In genomic region chr6:144443157-144443556, GRCh38 we compare ENCODE assay signal across 28 cellular contexts.
"Had no signal": no experiment of that assay in that cellular context is flagged by ENCODE, and none has a peak within 500 bp of the region (broad histone marks: within the 10 kb centered on the region; RNA-seq: fewer than 3 reads in every experiment).

No MANE protein-coding gene starts in this region.

- H3K4me3 Mint-ChIP-seq: activated CD4-positive, alpha-beta memory T cell treated with anti-CD3 and anti-CD28 coated beads for 36 hours; activated CD4-positive, alpha-beta T cell treated with anti-CD3 and anti-CD28 coated beads for 36 hours; activated CD4-positive, alpha-beta T cell treated with anti-CD3 and anti-CD28 coated beads, Interleukin-2, amount 10 ng/mL, durations not matched to agents 24 days and 14 days; activated naive CD4-positive, alpha-beta T cell treated with anti-CD3 and anti-CD28 coated beads for 36 hours; activated naive CD8-positive, alpha-beta T cell treated with anti-CD3 and anti-CD28 coated beads, Interleukin-2, amount 10 ng/mL, durations not matched to agents 7 days and 5 days; activated T-cell treated with anti-CD3 and anti-CD28 coated beads, Interleukin-2, amount 50 U/mL, for 24 hours; activated T-cell treated with anti-CD3 and anti-CD28 coated beads, Interleukin-2, amount 50 U/mL, for 72 hours; brain; T-helper 17 cell; T-helper 2 cell treated with Interferon-gamma antibody and Interleukin-4, amounts not matched to agents 5 μg/mL and 100 μg/mL, for 36 hours had no signal

- H3K4me3 ChIP-seq: ascending aorta, breast epithelium, cardiac muscle cell, colonic mucosa had no signal

- ATAC-seq: activated CD4-positive, alpha-beta T cell treated with anti-CD3 and anti-CD28 coated beads for 36 hours; activated naive CD4-positive, alpha-beta T cell treated with anti-CD3 and anti-CD28 coated beads, Interleukin-2, amount 50 U/mL, for 72 hours; activated T-cell treated with anti-CD3 and anti-CD28 coated beads, Interleukin-2, amount 50 U/mL, for 72 hours; esophagus mucosa; T-helper 17 cell had no signal

- H3K27ac Mint-ChIP-seq: activated CD4-positive, alpha-beta memory T cell treated with anti-CD3 and anti-CD28 coated beads for 36 hours; activated CD4-positive, alpha-beta T cell treated with anti-CD3 and anti-CD28 coated beads for 36 hours; activated CD4-positive, alpha-beta T cell treated with anti-CD3 and anti-CD28 coated beads, Interleukin-2, amount 10 ng/mL, durations not matched to agents 24 days and 14 days; activated naive CD4-positive, alpha-beta T cell treated with anti-CD3 and anti-CD28 coated beads for 36 hours; activated naive CD4-positive, alpha-beta T cell treated with anti-CD3 and anti-CD28 coated beads, Interleukin-2, amount 50 U/mL, for 72 hours; activated naive CD8-positive, alpha-beta T cell treated with anti-CD3 and anti-CD28 coated beads, Interleukin-2, amount 10 ng/mL, durations not matched to agents 7 days and 5 days; activated T-cell treated with anti-CD3 and anti-CD28 coated beads, Interleukin-2, amount 50 U/mL, for 24 hours; activated T-cell treated with anti-CD3 and anti-CD28 coated beads, Interleukin-2, amount 50 U/mL, for 72 hours; brain; T-helper 17 cell; T-helper 2 cell treated with Interferon-gamma antibody and Interleukin-4, amounts not matched to agents 5 μg/mL and 100 μg/mL, for 36 hours had no signal

- H3K4me1 ChIP-seq: ascending aorta, breast epithelium, colonic mucosa had no signal

- H3K27me3 Mint-ChIP-seq: activated CD4-positive, alpha-beta memory T cell treated with anti-CD3 and anti-CD28 coated beads for 36 hours; activated CD4-positive, alpha-beta T cell treated with anti-CD3 and anti-CD28 coated beads for 36 hours; activated CD4-positive, alpha-beta T cell treated with anti-CD3 and anti-CD28 coated beads, Interleukin-2, amount 10 ng/mL, durations not matched to agents 24 days and 14 days; activated naive CD8-positive, alpha-beta T cell treated with anti-CD3 and anti-CD28 coated beads, Interleukin-2, amount 10 ng/mL, durations not matched to agents 7 days and 5 days; activated T-cell treated with anti-CD3 and anti-CD28 coated beads, Interleukin-2, amount 50 U/mL, for 24 hours; brain; T-helper 17 cell had no signal

- H3K27ac ChIP-seq: ascending aorta, breast epithelium, cardiac muscle cell, colonic mucosa had no signal

- H3K4me1 Mint-ChIP-seq: activated CD4-positive, alpha-beta T cell treated with anti-CD3 and anti-CD28 coated beads for 36 hours; activated CD4-positive, alpha-beta T cell treated with anti-CD3 and anti-CD28 coated beads, Interleukin-2, amount 10 ng/mL, durations not matched to agents 24 days and 14 days; brain had no signal

- H3K27me3 ChIP-seq: ascending aorta, breast epithelium, cardiac muscle cell, colonic mucosa had no signal

- H3K9me3 ChIP-seq: ascending aorta, colonic mucosa had no signal

- DNase-seq: activated CD4-positive, alpha-beta memory T cell treated with anti-CD3 and anti-CD28 coated beads for 36 hours; activated CD4-positive, alpha-beta T cell treated with anti-CD3 and anti-CD28 coated beads for 36 hours; activated CD4-positive, alpha-beta T cell treated with anti-CD3 and anti-CD28 coated beads, Interleukin-2, amount 10 ng/mL, durations not matched to agents 24 days and 14 days; activated CD4-positive, CD25-positive, alpha-beta regulatory T cell; activated CD4-positive, CD25-positive, alpha-beta regulatory T cell treated with anti-CD3 and anti-CD28 coated beads, Interleukin-2, amount 50 U/mL, for 72 hours; activated CD8-positive, alpha-beta memory T cell treated with anti-CD3 and anti-CD28 coated beads, Interleukin-2, amount 50 U/mL, for 48 hours; activated gamma-delta T cell treated with Interleukin-2 at 50 U/mL for 16 hours; activated naive CD4-positive, alpha-beta T cell treated with anti-CD3 and anti-CD28 coated beads for 36 hours; activated naive CD8-positive, alpha-beta T cell treated with anti-CD3 and anti-CD28 coated beads, Interleukin-2, amount 10 ng/mL, durations not matched to agents 7 days and 5 days; activated T-cell treated with anti-CD3 and anti-CD28 coated beads for 4 hours; activated T-cell treated with anti-CD3 and anti-CD28 coated beads, Interleukin-2, amount 50 U/mL, for 24 hours; activated T-cell treated with anti-CD3 and anti-CD28 coated beads, Interleukin-2, amount 50 U/mL, for 72 hours; central memory CD4-positive, alpha-beta T cell; cerebellar nuclear complex; colonic mucosa; effector CD8-positive, alpha-beta T cell; foreskin fibroblast; head of caudate nucleus; T-helper 1 cell; T-helper 17 cell; T1000 had no signal
